In the genomic region with DNA sequence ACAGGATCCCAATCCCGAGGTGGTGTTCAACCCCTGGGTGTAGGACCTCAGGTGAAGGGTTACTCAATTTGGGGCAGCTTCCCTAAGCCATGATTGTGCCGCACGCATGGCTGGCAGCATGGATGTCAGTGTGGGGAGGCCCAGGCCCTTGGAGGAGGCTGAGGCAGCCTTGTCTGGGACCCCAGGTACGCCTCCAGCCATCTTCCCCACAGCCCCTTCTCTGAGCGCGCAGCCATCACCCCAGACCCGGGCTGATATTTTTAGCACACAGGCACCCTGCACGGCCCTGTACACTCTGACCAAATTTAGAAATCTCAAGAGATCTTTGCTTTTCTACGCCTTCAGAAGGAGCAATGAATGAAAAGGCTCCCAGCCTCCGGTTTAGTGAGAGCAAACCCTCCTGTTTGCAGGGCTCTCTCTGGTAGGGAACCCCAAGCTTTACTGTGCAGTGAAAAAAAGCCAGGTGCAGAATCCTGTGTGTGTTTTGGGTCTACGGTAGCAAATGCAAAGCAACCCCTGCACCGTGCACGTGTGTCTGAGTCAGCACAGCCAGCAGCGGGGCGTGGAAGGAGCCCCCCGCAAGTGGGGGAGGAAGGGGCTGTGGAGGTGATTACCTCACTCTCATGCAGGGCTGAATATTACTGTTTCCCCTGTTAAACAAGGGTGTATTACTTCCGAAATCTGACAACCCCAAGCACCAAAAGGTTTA, we compare ENCODE assay signal across 8 cellular contexts. TPM values are rescaled to one million over a fixed set of nuclear protein-coding genes. Genes with fewer than 3 reads are reported as not detected.
DNase-seq lines count a peak whose midpoint lies in the region; ATAC-seq lines count a peak whose summit lies in the region.

No MANE protein-coding gene starts in this region.

- no peaks in the 10 kb centered on the region for H3K27me3 Mint-ChIP-seq in stimulated activated memory B cell treated with anti-CD40 and anti-IgM and Interleukin-4, amounts not matched to agents 10 μg/mL and 1 μg/mL and 100 μg/mL, for 72 hours

- peaks cover 3% of the 10 kb centered on the region for H3K9me3 Mint-ChIP-seq in stimulated activated memory B cell treated with anti-CD40 and anti-IgM and Interleukin-4, amounts not matched to agents 10 μg/mL and 1 μg/mL and 100 μg/mL, for 72 hours

- ATAC-seq in Right ventricle myocardium superior (ENCODE audit: poor library complexity): no peak
- ATAC-seq in HG03103 (IDR thresholded peaks at IDR 0.05; ENCODE audit: low read depth, unreplicated experiment): peak; percentile 57
- ATAC-seq in stimulated activated memory B cell treated with anti-CD40 and anti-IgM and Interleukin-4, amounts not matched to agents 10 μg/mL and 1 μg/mL and 100 μg/mL, for 72 hours: peak; percentile 78

- peaks cover 67% of the 10 kb centered on the region for H3K4me1 Mint-ChIP-seq in stimulated activated memory B cell treated with anti-CD40 and anti-IgM and Interleukin-4, amounts not matched to agents 10 μg/mL and 1 μg/mL and 100 μg/mL, for 72 hours

- no peaks in the 10 kb centered on the region for H3K36me3 Mint-ChIP-seq in stimulated activated memory B cell treated with anti-CD40 and anti-IgM and Interleukin-4, amounts not matched to agents 10 μg/mL and 1 μg/mL and 100 μg/mL, for 72 hours

- intact Hi-C loops in cardiac septum (cut with DNase I): no loop called here
- intact Hi-C loops in Right ventricle myocardium superior (cut with DNase I): no loop called here

- no peak overlapping the region for H3K27ac Mint-ChIP-seq in stimulated activated memory B cell treated with anti-CD40 and anti-IgM and Interleukin-4, amounts not matched to agents 10 μg/mL and 1 μg/mL and 100 μg/mL, for 72 hours

- DNase-seq in cardiac septum (ENCODE audit: low spot score) (peak; percentile 68), Right ventricle myocardium superior (no peak), HT-29 (ENCODE audit: low spot score) (no peak), epidermal melanocyte (ENCODE audit: insufficient read length, low spot score) (no peak)
- DNase-seq in activated CD8-positive, alpha-beta memory T cell treated with anti-CD3 and anti-CD28 coated beads for 4 hours (ENCODE audit: low read depth in 2 of 2): peak; percentile 13 to 32
- no peak for DNase-seq in stimulated activated CD4-positive, alpha-beta T cell treated with anti-CD3 and anti-CD28 coated beads, Interleukin-1b, Interleukin-23, amount 100 ng/mL, for 48 hours

- H3K4me3 Mint-ChIP-seq in stimulated activated memory B cell treated with anti-CD40 and anti-IgM and Interleukin-4, amounts not matched to agents 10 μg/mL and 1 μg/mL and 100 μg/mL, for 72 hours: peak overlapping the region; percentile 51

RNA-seq across cellular contexts. Expression of gene CTCFL, which starts 44.3 kb away (rescaled TPM):
- total RNA-seq in cardiac septum (not detected), Right ventricle myocardium superior (not detected)
- not detected in 2 replicates for total RNA-seq in HT-29 (2014; rRNA removed; shearing (Covaris generic))

Comparison
In these comparisons a context has a peak if more than half of its experiments do, and no peak if none do; other contexts are left out.
1. DNase-seq: peak in cardiac septum (single experiment) and activated CD8-positive, alpha-beta memory T cell treated with anti-CD3 and anti-CD28 coated beads for 4 hours (2 of 2); none in Right ventricle myocardium superior (single experiment), HT-29 (single experiment), stimulated activated CD4-positive, alpha-beta T cell treated with anti-CD3 and anti-CD28 coated beads, Interleukin-1b, Interleukin-23, amount 100 ng/mL, for 48 hours (single experiment) and epidermal melanocyte (single experiment).